Comparison of ENCODE assay signal across 1 cellular context in genomic region chr17:80471922-80472321, GRCh38.
TF ChIP-seq lines count a peak whose summit lies in the region.

No MANE protein-coding gene starts in this region.

TF ChIP-seq in A549, 52 proteins besides CTCF, POLR2A, EP300 and RAD21 (continued from another document):
- no peak for TF ChIP-seq MAX (IDR thresholded peaks at IDR 0.05)
- no peak for TF ChIP-seq NR3C1 (IDR thresholded peaks at IDR 0.05)
- no peak for TF ChIP-seq SMC3 (IDR thresholded peaks at IDR 0.05)
- no peak for TF ChIP-seq BCL3 (IDR thresholded peaks at IDR 0.05)
- no peak for TF ChIP-seq BHLHE40 (IDR thresholded peaks at IDR 0.05; ENCODE audit: low read depth, low read length)
- no peak for TF ChIP-seq MAZ (IDR thresholded peaks at IDR 0.05; ENCODE audit: borderline replicate concordance, low read depth, low read length)
- no peak for TF ChIP-seq HEYL (CRISPR knock-in tag; IDR thresholded peaks at IDR 0.05)
- TF ChIP-seq NPAS2 (CRISPR knock-in tag; IDR thresholded peaks at IDR 0.05; ENCODE audit: borderline replicate concordance), result no peak
- no peak for TF ChIP-seq KDM1A (IDR thresholded peaks at IDR 0.05; ENCODE audit: low read depth)
